2 cellular contexts compared by ENCODE assay signal in the genomic region with DNA sequence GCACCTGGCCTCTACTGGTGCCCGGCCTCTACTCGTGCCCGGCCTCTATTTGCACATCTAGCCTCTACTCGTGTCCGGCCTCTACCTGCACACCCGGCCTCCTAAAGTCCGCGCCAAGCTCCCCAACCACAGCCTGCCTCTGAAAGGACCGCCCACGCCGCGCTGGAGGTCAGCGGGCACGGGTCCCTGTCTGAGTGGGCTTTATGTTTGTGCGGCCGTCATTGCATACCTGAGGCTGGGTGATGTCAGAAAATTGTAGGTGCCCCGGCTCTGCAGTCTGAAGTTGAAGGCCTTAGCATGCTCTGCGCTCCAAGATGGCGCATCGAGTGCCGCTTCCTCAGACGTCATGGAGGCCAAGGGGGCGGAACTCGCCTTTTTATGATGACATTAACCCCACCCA.
TF ChIP-seq lines count a peak whose summit lies in the region.

No MANE protein-coding gene starts in this region.

TF ChIP-seq in HepG2, 621 proteins besides CTCF, POLR2A, EP300 and RAD21:
- TF ChIP-seq GATAD1 (CRISPR knock-in tag; IDR thresholded peaks at IDR 0.05) (no peak), TEAD2 (CRISPR knock-in tag; IDR thresholded peaks at IDR 0.05) (no peak), ATRX (CRISPR knock-in tag; IDR thresholded peaks at IDR 0.05; ENCODE audit: borderline replicate concordance) (no peak)
- TF ChIP-seq, protein P1, sequence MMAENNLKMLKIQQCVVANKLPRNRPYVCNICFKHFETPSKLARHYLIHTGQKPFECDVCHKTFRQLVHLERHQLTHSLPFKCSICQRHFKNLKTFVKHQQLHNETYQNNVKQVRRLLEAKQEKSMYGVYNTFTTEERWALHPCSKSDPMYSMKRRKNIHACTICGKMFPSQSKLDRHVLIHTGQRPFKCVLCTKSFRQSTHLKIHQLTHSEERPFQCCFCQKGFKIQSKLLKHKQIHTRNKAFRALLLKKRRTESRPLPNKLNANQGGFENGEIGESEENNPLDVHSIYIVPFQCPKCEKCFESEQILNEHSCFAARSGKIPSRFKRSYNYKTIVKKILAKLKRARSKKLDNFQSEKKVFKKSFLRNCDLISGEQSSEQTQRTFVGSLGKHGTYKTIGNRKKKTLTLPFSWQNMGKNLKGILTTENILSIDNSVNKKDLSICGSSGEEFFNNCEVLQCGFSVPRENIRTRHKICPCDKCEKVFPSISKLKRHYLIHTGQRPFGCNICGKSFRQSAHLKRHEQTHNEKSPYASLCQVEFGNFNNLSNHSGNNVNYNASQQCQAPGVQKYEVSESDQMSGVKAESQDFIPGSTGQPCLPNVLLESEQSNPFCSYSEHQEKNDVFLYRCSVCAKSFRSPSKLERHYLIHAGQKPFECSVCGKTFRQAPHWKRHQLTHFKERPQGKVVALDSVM (CRISPR knock-in tag; IDR thresholded peaks at IDR 0.05): peak; percentile 48; the same call in 1 of the 2 replicates

TF ChIP-seq in HEK293T, 16 proteins besides CTCF, POLR2A, EP300 and RAD21:
- no peak for TF ChIP-seq BHLHE40 (IDR thresholded peaks at IDR 0.05; ENCODE audit: borderline replicate concordance)
